ENCODE assay signal across 29 cellular contexts in genomic region chr11:120358729-120359128, GRCh38. TPM values are rescaled to one million over a fixed set of nuclear protein-coding genes. Genes with fewer than 3 reads are reported as not detected.
"Had no signal": no experiment of that assay in that cellular context is flagged by ENCODE, and none has a peak within 500 bp of the region (broad histone marks: within the 10 kb centered on the region; RNA-seq: fewer than 3 reads in every experiment).

No MANE protein-coding gene starts in this region.

- H2AFZ ChIP-seq: neural progenitor cell had no signal

- H3K4me3 ChIP-seq: left lung, lower lobe of right lung, neural progenitor cell, right atrium auricular region, skin epidermis, stomach, testis, thyroid gland, transverse colon, upper lobe of right lung had no signal

- DNase-seq: hypothalamus; immature natural killer cell; kidney; left colon; left lung; lower lobe of right lung; mammary epithelial cell; mesenchymal stem cell; natural killer cell; nephron progenitor cell; occipital lobe; stimulated activated CD4-positive, alpha-beta T cell treated with anti-CD3 and anti-CD28 coated beads, Interleukin-12 subunit alpha, Interleukin-12 subunit beta, amount 100 ng/mL, for 4 hours; stimulated activated CD4-positive, alpha-beta T cell treated with anti-CD3 and anti-CD28 coated beads, Interleukin-15, amount 100 ng/mL, for 24 hours; stimulated activated CD4-positive, alpha-beta T cell treated with anti-CD3 and anti-CD28 coated beads, Interleukin-2, amount 100 ng/mL, for 24 hours; stimulated activated CD4-positive, alpha-beta T cell treated with anti-CD3 and anti-CD28 coated beads, Interleukin-4, amount 100 ng/mL, for 1 hour; stimulated activated naive B cell treated with anti-CD40 and anti-IgM and Interleukin-4, amounts not matched to agents 10 μg/mL and 1 μg/mL and 100 μg/mL, for 72 hours; stimulated activated naive CD8-positive, alpha-beta T cell treated with anti-CD3 and anti-CD28 coated beads, Interleukin-15, Interleukin-2, amounts not matched to agents 100 U/mL and 50 U/mL, for 24 hours; stomach; testis; thyroid gland; transverse colon; upper lobe of right lung had no signal

- H3K27me3 ChIP-seq: neural progenitor cell, right atrium auricular region, stomach, testis, thyroid gland, transverse colon, upper lobe of right lung had no signal

- ATAC-seq: left colon; left lung; lower lobe of right lung; sciatic nerve; stimulated activated naive B cell treated with anti-CD40 and anti-IgM and Interleukin-4, amounts not matched to agents 10 μg/mL and 1 μg/mL and 100 μg/mL, for 72 hours; stimulated activated naive CD8-positive, alpha-beta T cell treated with anti-CD3 and anti-CD28 coated beads, Interleukin-15, Interleukin-2, amounts not matched to agents 100 U/mL and 50 U/mL, for 24 hours; upper lobe of right lung had no signal

- H3K4me2 ChIP-seq: neural progenitor cell had no signal

- H3K9ac ChIP-seq: neural progenitor cell had no signal

- H3K4me1 ChIP-seq: testis, upper lobe of right lung had no signal

- H3K27ac ChIP-seq: left lung, lower lobe of right lung, neural progenitor cell, neutrophil, right atrium auricular region, skin epidermis, stomach, testis, thyroid gland, transverse colon, upper lobe of right lung had no signal

- FAIRE-seq: islet of Langerhans, kidney, urothelium cell line had no signal

- H3K9me3 ChIP-seq: left lung, lower lobe of right lung, neutrophil, right atrium auricular region, stomach, testis, thyroid gland, transverse colon, upper lobe of right lung had no signal

- H3K36me3 ChIP-seq: left lung, lower lobe of right lung, neural progenitor cell, neutrophil, right atrium auricular region, thyroid gland, transverse colon, upper lobe of right lung had no signal

RNA-seq across cellular contexts. Expression of gene TLCD5, which starts 33.6 kb away (rescaled TPM):
- total RNA-seq: natural killer cell had no signal
- polyA plus RNA-seq: immature natural killer cell had no signal
